In the genomic region with DNA sequence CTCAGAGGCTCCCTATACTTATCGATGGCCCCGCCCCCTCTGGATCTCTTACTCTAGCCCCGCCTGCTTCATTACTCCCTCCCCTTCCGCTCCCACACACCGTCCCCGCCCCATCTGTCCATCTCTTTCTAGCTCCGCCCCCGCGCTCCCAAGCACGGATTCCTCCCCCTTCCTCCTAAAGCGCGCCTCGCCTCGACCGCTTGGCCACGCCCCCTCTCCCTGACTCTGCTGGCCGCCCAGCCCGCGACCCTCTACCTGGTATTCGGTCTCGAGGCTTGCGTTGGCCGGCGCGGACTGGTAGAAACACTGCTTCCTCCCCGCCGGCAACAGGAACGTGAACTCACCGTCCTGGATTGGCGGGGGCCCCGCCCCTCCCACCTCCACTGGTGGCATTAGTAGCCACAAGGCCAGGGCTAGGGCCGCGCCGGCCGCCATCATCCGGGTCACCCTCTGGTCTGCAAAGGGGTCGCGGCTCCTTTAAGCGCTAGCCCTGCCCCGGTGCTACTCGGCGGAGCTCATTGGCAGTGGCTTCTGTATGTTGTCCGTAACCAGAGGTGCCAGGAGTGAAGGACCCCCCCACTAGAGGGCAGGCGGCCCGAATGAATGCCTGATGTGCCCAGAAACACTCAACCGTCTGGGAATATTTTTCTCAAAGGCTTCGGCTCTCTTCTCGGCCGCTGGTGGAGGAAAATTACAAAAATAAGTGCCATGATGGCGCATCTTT, we compare ENCODE assay signal across 8 cellular contexts. TPM values are rescaled to one million over a fixed set of nuclear protein-coding genes. Genes with fewer than 3 reads are reported as not detected.
DNase-seq lines count a peak whose midpoint lies in the region; ATAC-seq, FAIRE-seq and TF ChIP-seq lines count a peak whose summit lies in the region.

A gene with protein sequence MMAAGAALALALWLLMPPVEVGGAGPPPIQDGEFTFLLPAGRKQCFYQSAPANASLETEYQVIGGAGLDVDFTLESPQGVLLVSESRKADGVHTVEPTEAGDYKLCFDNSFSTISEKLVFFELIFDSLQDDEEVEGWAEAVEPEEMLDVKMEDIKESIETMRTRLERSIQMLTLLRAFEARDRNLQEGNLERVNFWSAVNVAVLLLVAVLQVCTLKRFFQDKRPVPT (minus strand): TSS at position 459 of the 724 bp plus-strand sequence. CDS start 21 bp downstream, at position 438.

- peaks cover 8 to 12% of the 10 kb centered on the region in 2 donors for H3K36me3 ChIP-seq in kidney (ENCODE audit: control insufficient read depth in 1 of 2, insufficient read depth in 2 of 2, low read length in 2 of 2)

- H3K4me1 ChIP-seq in kidney (ENCODE audit: control insufficient read depth in 1 of 2, insufficient read depth in 1 of 2, low read depth in 1 of 2, low read length in 2 of 2), result peaks cover 9 to 10% of the 10 kb centered on the region in 2 donors

- no peak for TF ChIP-seq CTCF in kidney (IDR thresholded peaks at IDR 0.05; ENCODE audit: borderline replicate concordance, extremely low read depth, insufficient read depth)

- peak within 1 kb of the TSS; percentile 77 to 87 for H3K9ac ChIP-seq in kidney (ENCODE audit: low read length in 2 of 2)

- H3K4me3 ChIP-seq in kidney (ENCODE audit: low read length in 2 of 2), result peak within 1 kb of the TSS; percentile 82 to 83

- peak; percentile 74 for ATAC-seq in GM19035 (IDR thresholded peaks at IDR 0.05; ENCODE audit: unreplicated experiment)
- peak; percentile 48 for ATAC-seq in HG03378 (IDR thresholded peaks at IDR 0.05; ENCODE audit: unreplicated experiment)

- FAIRE-seq in kidney (lab: Jason Lieb, UNC), result no peak

- intact Hi-C loops in kidney (cut with DNase I), result no loop called here

- DNase-seq in AG20443 (ENCODE audit: low spot score) (peak; percentile 97), NCI-H510A (lab: John Stamatoyannopoulos, UW) (peak; percentile 99), cerebellum (ENCODE audit: low spot score) (peak; percentile 100), kidney (peak; percentile 100)
- peak; percentile 87 for DNase-seq in activated CD4-positive, alpha-beta T cell treated with anti-CD3 and anti-CD28 coated beads for 1 hour
- DNase-seq in stimulated activated CD4-positive, alpha-beta T cell treated with anti-CD3 and anti-CD28 coated beads, Interleukin-15, amount 100 ng/mL, for 24 hours, result peak; percentile 99

- peaks cover 0 to 7% of the 10 kb centered on the region in 2 donors for H3K9me3 ChIP-seq in kidney (ENCODE audit: control insufficient read depth in 1 of 2, low read length in 2 of 2)

- peak within 1 kb of the TSS; percentile 98 to 100 for H3K27ac ChIP-seq in kidney (ENCODE audit: low read depth in 2 of 2, low read length in 2 of 2)

RNA-seq across cellular contexts. Expression of the gene that starts here (rescaled TPM):
- 8.0 TPM for total RNA-seq in cerebellum
- total RNA-seq in kidney, result 36.0 TPM
- polyA plus RNA-seq in kidney (ENCODE audit: insufficient read depth, low read depth, low replicate concordance), result 60.6 TPM

Comparison
In these comparisons a context has a peak if more than half of its experiments do, and no peak if none do; other contexts are left out.
1. Peak in every context shown above with its lines: DNase-seq, ATAC-seq, H3K4me3 ChIP-seq and H3K27ac ChIP-seq.